In the genomic region with DNA sequence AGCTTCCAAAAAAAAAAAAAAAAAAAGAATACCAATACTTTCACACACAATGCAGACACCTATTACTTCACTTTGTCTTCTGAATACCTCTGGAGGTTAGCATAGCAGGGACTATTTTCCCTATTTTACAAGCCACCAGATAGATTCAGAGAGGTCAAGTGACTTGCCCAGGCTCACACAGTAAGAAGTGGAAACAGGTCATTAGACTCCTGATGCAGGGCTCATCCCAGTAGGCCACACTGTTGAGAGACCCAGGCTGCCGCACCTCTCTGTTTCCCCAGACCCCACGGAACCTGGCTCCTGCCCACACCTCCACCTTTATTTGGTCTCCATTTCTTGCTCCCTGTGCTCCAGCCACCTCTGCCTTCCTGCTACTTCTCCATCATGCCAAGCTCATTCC, we compare ENCODE assay signal across 24 cellular contexts. TPM values are rescaled to one million over a fixed set of nuclear protein-coding genes. Genes with fewer than 3 reads are reported as not detected.
DNase-seq lines count a peak whose midpoint lies in the region; ATAC-seq, FAIRE-seq and TF ChIP-seq lines count a peak whose summit lies in the region.
"Had no signal": no experiment of that assay in that cellular context is flagged by ENCODE, and none has a peak within 500 bp of the region (broad histone marks: within the 10 kb centered on the region; RNA-seq: fewer than 3 reads in every experiment).

No MANE protein-coding gene starts in this region.

- BruUV-seq in K562 (replicated peaks; lab: Mats Ljungman, UMichigan) = no TSS peak

- no peak overlapping the region for H3K27ac ChIP-seq in K562 (ENCODE audit: extremely low read depth, low read depth, low read length)
- H3K27ac ChIP-seq in mesenchymal stem cell (ENCODE audit: low read length, poor library complexity, severe bottlenecking) = no peak overlapping the region
- no peak overlapping the region for H3K27ac ChIP-seq in adrenal gland
- no peak overlapping the region for H3K27ac ChIP-seq in Peyer's patch

- no peak overlapping the region for H3K23ac ChIP-seq in mesenchymal stem cell (ENCODE audit: low read length in 2 of 2)

- no peak overlapping the region for H3K18ac ChIP-seq in mesenchymal stem cell (ENCODE audit: low read depth in 1 of 2, low read length in 2 of 2)

- no peak overlapping the region for H2AK5ac ChIP-seq in mesenchymal stem cell (ENCODE audit: low read length, severe bottlenecking)

- intact Hi-C loops in K562 (cut with micrococcal nuclease) (no loop called here), adrenal gland (cut with DNase I) (no loop called here)

- no peaks in the 10 kb centered on the region for H4K20me1 ChIP-seq in K562 (replicated peaks; ENCODE audit: control insufficient read depth, insufficient read depth, low read length)

- FAIRE-seq in K562 (lab: Jason Lieb, UNC) = no peak
- FAIRE-seq: GM12891, GM18507 had no signal

- H3K9me1 ChIP-seq in K562 (ENCODE audit: control insufficient read depth, insufficient read depth, low read length) = no peaks in the 10 kb centered on the region

- H2BK12ac ChIP-seq in mesenchymal stem cell (ENCODE audit: low read length in 2 of 2) = no peak overlapping the region

- H3K27me3 ChIP-seq in K562 (ENCODE audit: control insufficient read depth in 2 of 2, insufficient read depth in 2 of 2, low read length in 2 of 2) (peaks cover 10 to 27% of the 10 kb centered on the region in 2 experiments; a peak in 4 of 5 replicates), mesenchymal stem cell (ENCODE audit: control insufficient read depth in 1 of 2, insufficient read depth in 1 of 2, low read length in 2 of 2) (peaks cover 0 to 14% of the 10 kb centered on the region in 2 experiments), adrenal gland (no peaks in the 10 kb centered on the region), Peyer's patch (no peaks in the 10 kb centered on the region)

- H3K36me3 ChIP-seq in K562 (ENCODE audit: control insufficient read depth, insufficient read depth, low read length) (no peaks in the 10 kb centered on the region), mesenchymal stem cell (ENCODE audit: control insufficient read depth in 1 of 2, insufficient read depth in 2 of 2, low read depth in 1 of 2, low read length in 2 of 2) (no peaks in the 10 kb centered on the region), adrenal gland (replicated peaks in 1 of 2) (no peaks in the 10 kb centered on the region), Peyer's patch (no peaks in the 10 kb centered on the region)

- H2BK15ac ChIP-seq in mesenchymal stem cell (ENCODE audit: low read depth, poor library complexity, severe bottlenecking) = no peak overlapping the region

- 32% methylated on average over 2 of the region's 2 CpGs for WGBS in K562 (ENCODE audit: insufficient coverage, low coverage, missing lambda C conversion rate)
- WGBS in mesenchymal stem cell = 95% methylated on average over 2 of the region's 2 CpGs
- 81 to 91% (median 89%) methylated on average over 2 of the region's 2 CpGs for WGBS in adrenal gland, 4 donors

- TF ChIP-seq CTCF in K562 (IDR thresholded peaks at IDR 0.05 in 2 of 3, conservative IDR thresholded peaks at IDR 0.05 in 1 of 3; ENCODE audit: insufficient read depth in 2 of 3, low read depth in 1 of 3, low read length in 3 of 3) (no peak), progenitor cell of endocrine pancreas (IDR thresholded peaks at IDR 0.05; ENCODE audit: unreplicated experiment) (no peak), adrenal gland (IDR thresholded peaks at IDR 0.05) (no peak), Peyer's patch (IDR thresholded peaks at IDR 0.05) (no peak)

- no peak overlapping the region for H2BK120ac ChIP-seq in mesenchymal stem cell (ENCODE audit: low read depth, low read length)

- TF ChIP-seq POLR2A in K562 (conservative IDR thresholded peaks at IDR 0.05) = no peak
- no peak for TF ChIP-seq POLR2A in adrenal gland (IDR thresholded peaks at IDR 0.05)
- no peak for TF ChIP-seq POLR2A in Peyer's patch (IDR thresholded peaks at IDR 0.05)

- H3K27ac Mint-ChIP-seq in progenitor cell of endocrine pancreas = peak overlapping the region; percentile 13
- H3K27ac Mint-ChIP-seq: CD4-positive, alpha-beta memory T cell; GM23338 had no signal

- H2AFZ ChIP-seq in K562 (ENCODE audit: low read depth, low read length) (no peak overlapping the region), mesenchymal stem cell (ENCODE audit: low read depth, low read length) (no peak overlapping the region)
- H2AFZ ChIP-seq: GM23338 had no signal

- no peak overlapping the region for H4K8ac ChIP-seq in mesenchymal stem cell (ENCODE audit: low read length)

- POLR2A ChIA-PET in K562 (lab: Yijun Ruan, JAX) = interaction anchor here (0.9 kb wide), 1 partner anchor 9 kb away, joined by 3 read pairs; no protein-coding TSS in a partner anchor

- H3K14ac ChIP-seq in mesenchymal stem cell (ENCODE audit: low read length in 2 of 2) = no peak overlapping the region

- H3K79me2 ChIP-seq in K562 (ENCODE audit: control insufficient read depth, insufficient read depth, low read length) = no peaks in the 10 kb centered on the region

- H3K4ac ChIP-seq in mesenchymal stem cell (ENCODE audit: low read depth in 1 of 2, low read length in 2 of 2) = no peak overlapping the region

- no peaks in the 10 kb centered on the region for H3K36me3 Mint-ChIP-seq in progenitor cell of endocrine pancreas (ENCODE audit: insufficient read depth)
- H3K36me3 Mint-ChIP-seq: CD4-positive, alpha-beta memory T cell had no signal

- H3K4me1 ChIP-seq in K562 (replicated peaks in 1 of 2; ENCODE audit: control insufficient read depth in 2 of 2, insufficient read depth in 2 of 2, low read length in 2 of 2) (peaks cover 3 to 9% of the 10 kb centered on the region in 2 experiments; a peak in 2 of 5 replicates), mesenchymal stem cell (ENCODE audit: control insufficient read depth, insufficient read depth, low read depth, low read length) (peaks cover 2% of the 10 kb centered on the region), adrenal gland (replicated peaks in 1 of 2) (no peaks in the 10 kb centered on the region), Peyer's patch (no peaks in the 10 kb centered on the region)

- H3K4me3 ChIP-seq in K562 = no peak overlapping the region
- H3K4me3 ChIP-seq in mesenchymal stem cell (ENCODE audit: insufficient read depth in 1 of 2, low read depth in 1 of 2, low read length in 2 of 2) = no peak overlapping the region
- no peak overlapping the region for H3K4me3 ChIP-seq in adrenal gland
- H3K4me3 ChIP-seq in Peyer's patch = no peak overlapping the region
- H3K4me3 ChIP-seq: GM23338 had no signal

- CTCF ChIA-PET in K562 (lab: Yijun Ruan, JAX; ENCODE audit: low intra/inter-chr PET ratio) = no interaction called here

- H3K27me3 Mint-ChIP-seq in progenitor cell of endocrine pancreas = no peaks in the 10 kb centered on the region
- H3K27me3 Mint-ChIP-seq: CD4-positive, alpha-beta memory T cell had no signal

- H3K4me3 Mint-ChIP-seq in progenitor cell of endocrine pancreas (ENCODE audit: low read depth) = no peak overlapping the region
- H3K4me3 Mint-ChIP-seq: CD4-positive, alpha-beta memory T cell; GM23338; H9 had no signal

- no peak overlapping the region for H2BK5ac ChIP-seq in mesenchymal stem cell (ENCODE audit: low read depth, low read length, poor library complexity, severe bottlenecking)

- H3K9me3 ChIP-seq in K562 (replicated peaks; ENCODE audit: control insufficient read depth, insufficient read depth, low read depth, low read length) (no peaks in the 10 kb centered on the region), mesenchymal stem cell (ENCODE audit: control insufficient read depth, low read length) (no peaks in the 10 kb centered on the region), adrenal gland (replicated peaks in 1 of 3) (no peaks in the 10 kb centered on the region), Peyer's patch (no peaks in the 10 kb centered on the region)

- no peaks in the 10 kb centered on the region for H3K79me1 ChIP-seq in mesenchymal stem cell (replicated peaks; ENCODE audit: low read length, poor library complexity, severe bottlenecking)

- H4K91ac ChIP-seq in mesenchymal stem cell (ENCODE audit: low read length) = peak overlapping the region; percentile 20

- H3K4me1 Mint-ChIP-seq in progenitor cell of endocrine pancreas (ENCODE audit: low read depth) = peaks cover 4% of the 10 kb centered on the region

- H3K9me3 Mint-ChIP-seq in progenitor cell of endocrine pancreas (ENCODE audit: low read depth) = no peaks in the 10 kb centered on the region
- H3K9me3 Mint-ChIP-seq: GM23338, H9 had no signal

- no peak overlapping the region for H3K4me2 ChIP-seq in K562 (ENCODE audit: insufficient read depth, low read length)
- no peak overlapping the region for H3K4me2 ChIP-seq in mesenchymal stem cell (ENCODE audit: low read length, poor library complexity, severe bottlenecking)
- H3K4me2 ChIP-seq: GM23338 had no signal

- TF ChIP-seq RAD21 in K562 (CRISPR knock-in tag; conservative IDR thresholded peaks at IDR 0.05 in 1 of 2, IDR thresholded peaks at IDR 0.05 in 1 of 2) = no peak

- no peak for TF ChIP-seq EP300 in K562 (IDR thresholded peaks at IDR 0.05; ENCODE audit: low read length)

- in situ Hi-C loops in K562 (cut with MboI) = no loop called here

- DNase-seq in K562 (ENCODE audit: extremely low read depth in 1 of 4, low spot score in 3 of 4) (no peak), mesenchymal stem cell (no peak), progenitor cell of endocrine pancreas (ENCODE audit: low spot score, unreplicated experiment) (no peak), iPS-NIHi7 (ENCODE audit: extremely low spot score) (no peak), adrenal gland (no peak), Peyer's patch (no peak)
- DNase-seq: C1 segment of cervical spinal cord; Calu3; CD4-positive, alpha-beta memory T cell; COR-L47; DMS53; DMS79 treated with DMSO at 0.1 percent for 48 hours; GF-D8; H9 had no signal

- no peak overlapping the region for H3K9ac ChIP-seq in K562 (ENCODE audit: insufficient read depth in 1 of 2, low read depth in 2 of 2, low read length in 2 of 2)
- no peak overlapping the region for H3K9ac ChIP-seq in mesenchymal stem cell (ENCODE audit: low read length)

- no peak for ATAC-seq in K562
- ATAC-seq: GM23338, HCT116 had no signal

RNA-seq across cellular contexts. Expression of a gene that starts 19.4 kb away (rescaled TPM):
- not detected in 2 replicates for total RNA-seq in K562 (2011; cell fraction: chromatin; rRNA removed; ENCODE audit: low replicate concordance)
- not detected in 2 replicates for total RNA-seq in K562 (2011; cell fraction: nucleolus; rRNA removed)
- not detected in 2 replicates for total RNA-seq in K562 (2011; cell fraction: nucleoplasm; rRNA removed)
- total RNA-seq in K562 (2014; rRNA removed) (not detected in 2 replicates), K562 (2014; rRNA removed; fragmentation: Illumina TruSeq; extraction: Trizol) (not detected in 2 replicates), K562 (2015; rRNA removed; fragmentation: Illumina TruSeq; extraction: Trizol) (not detected in 2 replicates), K562 (2021) (not detected in 2 replicates), progenitor cell of endocrine pancreas (not detected in 2 replicates), adrenal gland (under 1 TPM in 1 of 8 donors, not detected in 7; 0.34 TPM), Peyer's patch (1 to 10 TPM in 1 of 4 donors, under 1 TPM in 1, not detected in 2; 0.67 to 2.7 TPM)
- polyA plus RNA-seq in K562 (2011; rRNA removed) (not detected in 2 replicates), K562 (2014; fragmentation: Illumina TruSeq; extraction: Trizol) (not detected in 2 replicates), K562 (2014; fragmentation: Nextera tagmentation; extraction: Ambion mirVana) (not detected), K562 (2014; rRNA removed) (not detected in 2 replicates), adrenal gland (under 1 TPM in 2 of 3 donors, not detected in 1; under 0.01 to 0.08 TPM)
- not detected in 2 replicates for polyA plus RNA-seq in K562 (2011; cell fraction: cytosol; rRNA removed)
- polyA plus RNA-seq in K562 (2011; cell fraction: nucleus; rRNA removed) = not detected in 2 replicates
- polyA plus RNA-seq in K562 (2012) = not detected in 2 replicates
- polyA minus RNA-seq in K562 (2011; rRNA and poly(A)+ RNA removed) = not detected in 2 replicates
- not detected in 2 replicates for polyA minus RNA-seq in K562 (2011; cell fraction: cytosol; rRNA and poly(A)+ RNA removed)
- polyA minus RNA-seq in K562 (2011; cell fraction: nucleus; rRNA and poly(A)+ RNA removed) = not detected in 2 replicates
- polyA plus RNA-seq in mesenchymal stem cell (2013, experiment 1 of 2) = not detected
- polyA plus RNA-seq in mesenchymal stem cell (2013, experiment 2 of 2) = not detected
- total RNA-seq: A172; A673; Calu3; CD4-positive, alpha-beta memory T cell; Daoy; G401; H4; H9 had no signal
- polyA plus RNA-seq: BJ; CD4-positive, alpha-beta memory T cell; GM23338 had no signal

RNA-seq across cellular contexts. Expression of a gene that starts 31.5 kb away (rescaled TPM):
- 0.21 and 1.1 TPM in 2 replicates for total RNA-seq in K562 (2011; cell fraction: chromatin; rRNA removed; ENCODE audit: low replicate concordance)
- 0.67 TPM in 1 of 2 replicates, not detected in the other for total RNA-seq in K562 (2011; cell fraction: nucleolus; rRNA removed)
- 0.29 and 0.46 TPM in 2 replicates for total RNA-seq in K562 (2011; cell fraction: nucleoplasm; rRNA removed)
- total RNA-seq in K562 (2014; rRNA removed) (2.0 and 2.2 TPM in 2 replicates), K562 (2014; rRNA removed; fragmentation: Illumina TruSeq; extraction: Trizol) (4.3 and 4.7 TPM in 2 replicates), K562 (2015; rRNA removed; fragmentation: Illumina TruSeq; extraction: Trizol) (4.0 and 5.3 TPM in 2 replicates), K562 (2021) (1.9 and 2.0 TPM in 2 replicates), progenitor cell of endocrine pancreas (16.2 and 16.7 TPM in 2 replicates), adrenal gland (10 to 100 TPM; 12.0 to 24.8 (median 17.7) TPM), Peyer's patch (10 to 100 TPM; 18.0 to 40.4 (median 27.3) TPM)
- polyA plus RNA-seq in K562 (2011; rRNA removed) (4.6 and 6.0 TPM in 2 replicates), K562 (2014; fragmentation: Illumina TruSeq; extraction: Trizol) (3.1 and 4.7 TPM in 2 replicates), K562 (2014; fragmentation: Nextera tagmentation; extraction: Ambion mirVana) (1 to 10 TPM; 2.1 TPM), K562 (2014; rRNA removed) (2.2 and 3.3 TPM in 2 replicates), adrenal gland (10 to 100 TPM; 20.5 to 40.2 (median 29.0) TPM)
- polyA plus RNA-seq in K562 (2011; cell fraction: cytosol; rRNA removed) = 0.98 and 1.6 TPM in 2 replicates
- 1.3 and 1.7 TPM in 2 replicates for polyA plus RNA-seq in K562 (2011; cell fraction: nucleus; rRNA removed)
- 3.5 and 5.6 TPM in 2 replicates for polyA plus RNA-seq in K562 (2012)
- 2.2 and 2.7 TPM in 2 replicates for polyA minus RNA-seq in K562 (2011; rRNA and poly(A)+ RNA removed)
- polyA minus RNA-seq in K562 (2011; cell fraction: cytosol; rRNA and poly(A)+ RNA removed) = 0.95 and 1.3 TPM in 2 replicates
- 0.54 and 0.89 TPM in 2 replicates for polyA minus RNA-seq in K562 (2011; cell fraction: nucleus; rRNA and poly(A)+ RNA removed)
- polyA plus RNA-seq in mesenchymal stem cell (2013, experiment 1 of 2) = 22.7 TPM
- polyA plus RNA-seq in mesenchymal stem cell (2013, experiment 2 of 2) = 24.0 TPM

RNA-seq across cellular contexts. Expression of a gene that starts 40.8 kb away (rescaled TPM):
- total RNA-seq in K562 (2011; cell fraction: chromatin; rRNA removed; ENCODE audit: low replicate concordance) = not detected in 2 replicates
- not detected in 2 replicates for total RNA-seq in K562 (2011; cell fraction: nucleolus; rRNA removed)
- total RNA-seq in K562 (2011; cell fraction: nucleoplasm; rRNA removed) = not detected in 2 replicates
- total RNA-seq in K562 (2014; rRNA removed) (not detected in 2 replicates), K562 (2014; rRNA removed; fragmentation: Illumina TruSeq; extraction: Trizol) (not detected in 2 replicates), K562 (2015; rRNA removed; fragmentation: Illumina TruSeq; extraction: Trizol) (not detected in 2 replicates), K562 (2021) (0.64 and 0.98 TPM in 2 replicates), progenitor cell of endocrine pancreas (4.5 and 6.6 TPM in 2 replicates), adrenal gland (under 1 TPM in 2 of 8 donors, not detected in 6; 0.43 to 0.84 TPM), Peyer's patch (1,000 to 10,000 TPM in 2 of 4 donors, 100 to 1,000 TPM in 2; 598 to 2,513 (median 1,116) TPM)
- polyA plus RNA-seq in K562 (2011; rRNA removed) (not detected in 2 replicates), K562 (2014; fragmentation: Illumina TruSeq; extraction: Trizol) (not detected in 2 replicates), K562 (2014; fragmentation: Nextera tagmentation; extraction: Ambion mirVana) (not detected), K562 (2014; rRNA removed) (not detected in 2 replicates), adrenal gland (1 to 10 TPM; 1.0 to 4.9 (median 4.0) TPM)
- not detected in 2 replicates for polyA plus RNA-seq in K562 (2011; cell fraction: cytosol; rRNA removed)
- not detected in 2 replicates for polyA plus RNA-seq in K562 (2011; cell fraction: nucleus; rRNA removed)
- polyA plus RNA-seq in K562 (2012) = not detected in 2 replicates
- not detected in 2 replicates for polyA minus RNA-seq in K562 (2011; rRNA and poly(A)+ RNA removed)
- polyA minus RNA-seq in K562 (2011; cell fraction: cytosol; rRNA and poly(A)+ RNA removed) = not detected in 2 replicates
- polyA minus RNA-seq in K562 (2011; cell fraction: nucleus; rRNA and poly(A)+ RNA removed) = not detected in 2 replicates
- not detected for polyA plus RNA-seq in mesenchymal stem cell (2013, experiment 1 of 2)
- polyA plus RNA-seq in mesenchymal stem cell (2013, experiment 2 of 2) = not detected
- total RNA-seq: A172; A673; Calu3; CD4-positive, alpha-beta memory T cell; Daoy; G401; GM23338; H4; H9 had no signal
- polyA plus RNA-seq: BJ; CD4-positive, alpha-beta memory T cell; GM23338 had no signal

Comparison
In these comparisons a context has a peak if more than half of its experiments do, and no peak if none do; other contexts are left out.
1. RNA of a gene that starts 40.8 kb away (total RNA-seq): 598 to 2,513 TPM in Peyer's patch; 4.5 to 6.6 TPM in progenitor cell of endocrine pancreas, 0.64 to 0.98 TPM in K562 and 0.43 to 0.84 TPM in adrenal gland; every median in the first group is over 10 times any median in the second.